In the genomic region with DNA sequence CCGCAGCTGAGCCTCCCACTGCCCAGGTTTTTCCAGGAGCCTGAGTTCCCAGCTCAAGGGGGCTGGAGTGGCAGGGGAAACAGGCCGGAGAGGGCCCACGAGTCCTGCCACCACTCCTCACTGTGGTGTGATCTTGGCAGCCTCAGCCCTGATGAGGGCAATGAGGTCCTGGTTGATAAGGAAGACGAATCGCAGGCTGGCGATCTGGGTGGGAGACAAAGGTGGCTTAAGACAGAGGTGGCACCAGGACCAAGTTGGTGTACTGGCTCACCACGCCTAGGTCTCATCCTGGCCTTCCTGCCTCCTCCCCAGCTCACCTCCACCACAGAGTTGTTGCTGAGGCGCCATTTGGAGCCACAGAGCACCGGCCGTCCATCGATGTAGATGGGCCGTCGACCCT, we compare ENCODE assay signal across 15 cellular contexts. TPM values are rescaled to one million over a fixed set of nuclear protein-coding genes. Genes with fewer than 3 reads are reported as not detected.
DNase-seq lines count a peak whose midpoint lies in the region; ATAC-seq, FAIRE-seq and TF ChIP-seq lines count a peak whose summit lies in the region.
"Had no signal": no experiment of that assay in that cellular context is flagged by ENCODE, and none has a peak within 500 bp of the region (broad histone marks: within the 10 kb centered on the region; RNA-seq: fewer than 3 reads in every experiment).

No MANE protein-coding gene starts in this region.

- H2BK20ac ChIP-seq in IMR-90 (ENCODE audit: low read depth, low read length): no peak overlapping the region

- no TSS peak for BruUV-seq in IMR-90 (replicated peaks; lab: Mats Ljungman, UMichigan)

- in situ Hi-C loops in IMR-90 (cut with MboI; ENCODE audit: low sequenced_read_pairs): no loop called here

- WGBS in IMR-90 (ENCODE audit: extremely low coverage in 2 of 2, insufficient read length in 1 of 2), 2 experiments: 97% methylated on average over 5 of the region's 13 CpGs; no CpG with 5 or more reads in 1 of the 2 experiments

- no peaks in the 10 kb centered on the region for H4K20me1 ChIP-seq in IMR-90 (ENCODE audit: insufficient read depth, low read length)
- H4K20me1 ChIP-seq: BLaER1 had no signal

- TF ChIP-seq POLR2A in IMR-90 (IDR thresholded peaks at IDR 0.05; ENCODE audit: low read depth, low read length): no peak

- H2BK5ac ChIP-seq in IMR-90 (ENCODE audit: low read depth, low read length, poor library complexity, severe bottlenecking): no peak overlapping the region

- FAIRE-seq in kidney (lab: Jason Lieb, UNC): no peak

- no peaks in the 10 kb centered on the region for H3K79me1 ChIP-seq in IMR-90 (ENCODE audit: low read depth in 1 of 2, low read length in 2 of 2)

- H3K27me3 ChIP-seq in IMR-90 (ENCODE audit: control insufficient read depth, insufficient read depth, low read length): peaks cover 2% of the 10 kb centered on the region; the same call in 1 of the 2 replicates
- no peaks in the 10 kb centered on the region for H3K27me3 ChIP-seq in tibial artery
- H3K27me3 ChIP-seq: BLaER1 had no signal

- no peak overlapping the region for H4K8ac ChIP-seq in IMR-90 (ENCODE audit: low read depth in 2 of 2, low read length in 2 of 2)

- dilution Hi-C loops in IMR-90 (cut with HindIII; ENCODE audit: low sequenced_read_pairs, unreplicated experiment): no loop called here

- H3K36me3 Mint-ChIP-seq in activated T-cell treated with anti-CD3 and anti-CD28 coated beads, Interleukin-2, amount 50 U/mL, for 24 hours (ENCODE audit: low read depth): peaks cover 70% of the 10 kb centered on the region
- H3K36me3 Mint-ChIP-seq in stimulated activated effector memory CD8-positive, alpha-beta T cell treated with anti-CD3 and anti-CD28 coated beads, Interleukin-12 subunit alpha, Interleukin-12 subunit beta, amount 100 ng/mL, for 72 hours: peaks cover 58% of the 10 kb centered on the region

- TF ChIP-seq CTCF in IMR-90 (conservative IDR thresholded peaks at IDR 0.05; ENCODE audit: low read depth, low read length) (no peak), kidney (IDR thresholded peaks at IDR 0.05; ENCODE audit: borderline replicate concordance, extremely low read depth, insufficient read depth) (no peak), tibial artery (IDR thresholded peaks at IDR 0.05) (no peak)

- no peak overlapping the region for H3K4me3 Mint-ChIP-seq in activated T-cell treated with anti-CD3 and anti-CD28 coated beads, Interleukin-2, amount 50 U/mL, for 24 hours
- H3K4me3 Mint-ChIP-seq in stimulated activated effector memory CD8-positive, alpha-beta T cell treated with anti-CD3 and anti-CD28 coated beads, Interleukin-12 subunit alpha, Interleukin-12 subunit beta, amount 100 ng/mL, for 72 hours: no peak overlapping the region
- H3K4me3 Mint-ChIP-seq: CD8-positive, alpha-beta memory T cell; GM23338; IgD-negative memory B cell had no signal

- H2AK9ac ChIP-seq in IMR-90 (replicated peaks; ENCODE audit: low read depth, low read length, poor library complexity): peak overlapping the region; percentile 28

- H3K4ac ChIP-seq in IMR-90 (ENCODE audit: low read depth, low read length): no peak overlapping the region

- H2AFZ ChIP-seq in IMR-90 (replicated peaks; ENCODE audit: low read length, poor library complexity): no peak overlapping the region
- H2AFZ ChIP-seq: GM23338 had no signal

- no peak overlapping the region for H2BK120ac ChIP-seq in IMR-90 (ENCODE audit: low read depth, low read length)

- peak overlapping the region; percentile 75 for H3K27ac Mint-ChIP-seq in activated T-cell treated with anti-CD3 and anti-CD28 coated beads, Interleukin-2, amount 50 U/mL, for 24 hours
- H3K27ac Mint-ChIP-seq in stimulated activated effector memory CD8-positive, alpha-beta T cell treated with anti-CD3 and anti-CD28 coated beads, Interleukin-12 subunit alpha, Interleukin-12 subunit beta, amount 100 ng/mL, for 72 hours: peak overlapping the region; percentile 10
- H3K27ac Mint-ChIP-seq: GM23338, IgD-negative memory B cell had no signal

- peaks cover 52% of the 10 kb centered on the region for H3K36me3 ChIP-seq in IMR-90 (ENCODE audit: control insufficient read depth, insufficient read depth, low read length)
- peaks cover 38 to 45% of the 10 kb centered on the region in 2 donors for H3K36me3 ChIP-seq in kidney (ENCODE audit: control insufficient read depth in 1 of 2, insufficient read depth in 2 of 2, low read length in 2 of 2)
- H3K36me3 ChIP-seq in tibial artery: peaks cover 53 to 81% (median 69%) of the 10 kb centered on the region in 3 donors

- H3K9ac ChIP-seq in IMR-90 (ENCODE audit: low read depth, low read length) (no peak overlapping the region), kidney (ENCODE audit: low read length in 2 of 2) (no peak overlapping the region)
- H3K9ac ChIP-seq: BLaER1 had no signal

- no peak for DNase-seq in activated T-cell treated with anti-CD3 and anti-CD28 coated beads, Interleukin-2, amount 50 U/mL, for 24 hours
- no peak for DNase-seq in activated T-cell treated with anti-CD3 and anti-CD28 coated beads, Interleukin-2, amount 50 U/mL, for 1 hour
- DNase-seq in IMR-90 (no peak), kidney (peak; percentile 57), GM19240 (ENCODE audit: insufficient read length, low spot score) (no peak), tibial artery (no peak)
- DNase-seq in stimulated activated effector memory CD8-positive, alpha-beta T cell treated with anti-CD3 and anti-CD28 coated beads, Interleukin-12 subunit alpha, Interleukin-12 subunit beta, amount 100 ng/mL, for 72 hours (ENCODE audit: low spot score in 2 of 2): no peak
- DNase-seq: AML-193; CD8-positive, alpha-beta memory T cell; GF-D8 had no signal

- CTCF ChIA-PET in IMR-90 (lab: Yijun Ruan, JAX): no interaction called here

- H3K18ac ChIP-seq in IMR-90 (ENCODE audit: low read depth, low read length): no peak overlapping the region

- H3K27me3 Mint-ChIP-seq in activated T-cell treated with anti-CD3 and anti-CD28 coated beads, Interleukin-2, amount 50 U/mL, for 24 hours: no peaks in the 10 kb centered on the region
- H3K27me3 Mint-ChIP-seq: CD8-positive, alpha-beta memory T cell; IgD-negative memory B cell had no signal

- H2BK15ac ChIP-seq in IMR-90 (ENCODE audit: low read depth, low read length): no peak overlapping the region

- POLR2A ChIA-PET in IMR-90 (lab: Charles Lee; ENCODE audit: unreplicated experiment): interaction anchor here (0.6 kb wide), 1 partner anchor 9 kb away, joined by 9 read pairs; no protein-coding TSS in a partner anchor

- H3K14ac ChIP-seq in IMR-90 (replicated peaks; ENCODE audit: low read depth, low read length): no peak overlapping the region

- H3K23ac ChIP-seq in IMR-90 (ENCODE audit: low read depth, low read length): no peak overlapping the region

- H3K9me3 ChIP-seq in IMR-90 (ENCODE audit: control insufficient read depth, insufficient read depth, low read length) (no peaks in the 10 kb centered on the region), kidney (ENCODE audit: control insufficient read depth in 1 of 2, low read length in 2 of 2) (no peaks in the 10 kb centered on the region), tibial artery (no peaks in the 10 kb centered on the region)
- H3K9me3 ChIP-seq: BLaER1 had no signal

- intact Hi-C loops in IMR-90 (cut with micrococcal nuclease): no loop called here
- intact Hi-C loops in kidney (cut with DNase I): no loop called here
- intact Hi-C loops in tibial artery (cut with DNase I; ENCODE audit: low total_unique reads): no loop called here

- H2AK5ac ChIP-seq in IMR-90 (ENCODE audit: low read depth, low read length): no peak overlapping the region

- no peak overlapping the region for H3K4me2 ChIP-seq in IMR-90 (ENCODE audit: low read depth, low read length)
- H3K4me2 ChIP-seq: BLaER1, GM23338 had no signal

- no peak for ATAC-seq in IMR-90 (ENCODE audit: low read depth)
- ATAC-seq in stimulated activated effector memory CD8-positive, alpha-beta T cell treated with anti-CD3 and anti-CD28 coated beads, Interleukin-12 subunit alpha, Interleukin-12 subunit beta, amount 100 ng/mL, for 72 hours: no peak

- H3K56ac ChIP-seq in IMR-90 (ENCODE audit: extremely low read depth, insufficient read depth, low read length): no peak overlapping the region

- H3K4me1 Mint-ChIP-seq in activated T-cell treated with anti-CD3 and anti-CD28 coated beads, Interleukin-2, amount 50 U/mL, for 24 hours (ENCODE audit: low read depth): peaks cover 16% of the 10 kb centered on the region
- H3K4me1 Mint-ChIP-seq in stimulated activated effector memory CD8-positive, alpha-beta T cell treated with anti-CD3 and anti-CD28 coated beads, Interleukin-12 subunit alpha, Interleukin-12 subunit beta, amount 100 ng/mL, for 72 hours: peaks cover 6% of the 10 kb centered on the region
- H3K4me1 Mint-ChIP-seq: GM23338 had no signal

- H3K4me3 ChIP-seq in IMR-90 (ENCODE audit: insufficient read depth, low read depth, low read length) (no peak overlapping the region), kidney (ENCODE audit: low read length in 2 of 2) (no peak overlapping the region), tibial artery (no peak overlapping the region)
- H3K4me3 ChIP-seq: BLaER1, GM23338 had no signal

- no peak for TF ChIP-seq RAD21 in IMR-90 (IDR thresholded peaks at IDR 0.05; ENCODE audit: low read length)

- no peak overlapping the region for H4K5ac ChIP-seq in IMR-90 (ENCODE audit: low read depth, low read length)

- H4K91ac ChIP-seq in IMR-90 (ENCODE audit: insufficient read depth, low read depth, low read length): no peak overlapping the region

- no peaks in the 10 kb centered on the region for H3K9me3 Mint-ChIP-seq in activated T-cell treated with anti-CD3 and anti-CD28 coated beads, Interleukin-2, amount 50 U/mL, for 24 hours
- no peaks in the 10 kb centered on the region for H3K9me3 Mint-ChIP-seq in stimulated activated effector memory CD8-positive, alpha-beta T cell treated with anti-CD3 and anti-CD28 coated beads, Interleukin-12 subunit alpha, Interleukin-12 subunit beta, amount 100 ng/mL, for 72 hours
- H3K9me3 Mint-ChIP-seq: CD8-positive, alpha-beta memory T cell; GM23338; IgD-negative memory B cell had no signal

- no peaks in the 10 kb centered on the region for H3K9me1 ChIP-seq in IMR-90 (ENCODE audit: insufficient read depth, low read length)

- H3K4me1 ChIP-seq in IMR-90 (ENCODE audit: control insufficient read depth, insufficient read depth, low read length): no peaks in the 10 kb centered on the region
- H3K4me1 ChIP-seq in kidney (ENCODE audit: control insufficient read depth in 1 of 2, insufficient read depth in 1 of 2, low read depth in 1 of 2, low read length in 2 of 2): peaks cover 14 to 15% of the 10 kb centered on the region in 2 donors
- H3K4me1 ChIP-seq in tibial artery: no peaks in the 10 kb centered on the region

- H3K27ac ChIP-seq in IMR-90 (ENCODE audit: insufficient read depth, low read length): no peak overlapping the region
- H3K27ac ChIP-seq in kidney (ENCODE audit: low read depth in 2 of 2, low read length in 2 of 2): no peak overlapping the region
- no peak overlapping the region for H3K27ac ChIP-seq in tibial artery
- H3K27ac ChIP-seq: 22Rv1, BLaER1, HL-60 had no signal

RNA-seq across cellular contexts. Expression of a gene that starts 9.4 kb away (rescaled TPM):
- total RNA-seq in IMR-90 (2012; rRNA removed) (60.8 and 72.9 TPM in 2 replicates), kidney (66.8 TPM)
- polyA plus RNA-seq in IMR-90 (2012; rRNA removed) (73.2 and 75.2 TPM in 2 replicates), kidney (ENCODE audit: insufficient read depth, low read depth, low replicate concordance) (60.4 TPM)
- 66.3 and 72.6 TPM in 2 replicates for polyA plus RNA-seq in IMR-90 (2012; cell fraction: cytosol; rRNA removed)
- 122 and 232 TPM in 2 replicates for polyA plus RNA-seq in IMR-90 (2012; cell fraction: nucleus; rRNA removed; ENCODE audit: low replicate concordance)

RNA-seq across cellular contexts. Expression of a gene that starts 19.7 kb away (rescaled TPM):
- total RNA-seq in IMR-90 (2012; rRNA removed) (0.28 TPM in 1 of 2 replicates, not detected in the other), kidney (2.8 TPM)
- polyA plus RNA-seq in IMR-90 (2012; rRNA removed) (0.10 and 0.20 TPM in 2 replicates), kidney (ENCODE audit: insufficient read depth, low read depth, low replicate concordance) (1.4 TPM)
- polyA plus RNA-seq in IMR-90 (2012; cell fraction: cytosol; rRNA removed): 0.05 and 0.09 TPM in 2 replicates
- polyA plus RNA-seq in IMR-90 (2012; cell fraction: nucleus; rRNA removed; ENCODE audit: low replicate concordance): 0.49 and 1.6 TPM in 2 replicates

RNA-seq across cellular contexts. Expression of a gene that starts 46.9 kb away (rescaled TPM):
- total RNA-seq in IMR-90 (2012; rRNA removed) (0.18 and 0.28 TPM in 2 replicates), kidney (0.85 TPM)
- polyA plus RNA-seq in IMR-90 (2012; rRNA removed) (0.10 TPM in 2 replicates), kidney (ENCODE audit: insufficient read depth, low read depth, low replicate concordance) (0.34 TPM)
- polyA plus RNA-seq in IMR-90 (2012; cell fraction: cytosol; rRNA removed): 0.10 and 0.12 TPM in 2 replicates
- 0.28 and 0.36 TPM in 2 replicates for polyA plus RNA-seq in IMR-90 (2012; cell fraction: nucleus; rRNA removed; ENCODE audit: low replicate concordance)
- polyA plus RNA-seq: CD8-positive, alpha-beta memory T cell had no signal
